Comparison of ENCODE assay signal across 20 cellular contexts in the genomic region with DNA sequence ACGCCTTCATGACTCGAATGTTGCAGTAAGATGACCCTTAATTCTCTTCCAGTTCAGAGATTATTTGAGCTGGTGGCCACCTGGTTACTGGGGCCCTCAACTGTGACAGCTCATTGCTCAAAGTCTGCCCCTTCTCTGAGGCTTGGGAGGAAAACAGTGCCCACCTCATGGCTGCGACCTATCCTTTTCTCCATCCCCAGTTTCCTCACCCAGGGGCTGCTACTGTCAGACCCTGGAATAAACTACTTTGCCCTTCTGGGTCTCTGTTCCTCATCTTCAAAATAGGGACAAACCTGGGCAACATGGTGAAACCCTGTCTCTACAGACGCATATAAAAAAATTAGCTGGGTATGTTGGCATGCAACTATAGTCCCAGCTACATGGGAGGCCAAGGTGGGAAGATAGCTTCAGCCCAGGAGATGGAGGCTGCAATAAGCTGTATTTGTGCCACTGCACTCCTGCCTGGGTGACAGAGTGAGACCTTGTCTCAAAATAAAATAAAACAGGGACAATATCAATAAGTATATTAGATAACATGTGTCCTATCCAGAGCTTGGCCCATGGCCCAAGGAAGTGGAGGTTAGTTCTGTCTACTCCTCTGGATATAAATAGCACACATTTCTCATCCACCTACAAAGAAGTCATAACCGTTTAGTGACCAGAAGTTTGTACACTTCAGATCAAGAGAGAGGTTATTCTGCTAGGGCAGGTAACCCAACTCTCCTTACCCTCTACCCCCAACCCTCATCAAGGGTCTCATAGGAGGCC. TPM values are rescaled to one million over a fixed set of nuclear protein-coding genes. Genes with fewer than 3 reads are reported as not detected.
DNase-seq lines count a peak whose midpoint lies in the region; ATAC-seq and TF ChIP-seq lines count a peak whose summit lies in the region.
"Had no signal": no experiment of that assay in that cellular context is flagged by ENCODE, and none has a peak within 500 bp of the region (broad histone marks: within the 10 kb centered on the region; RNA-seq: fewer than 3 reads in every experiment).

No MANE protein-coding gene starts in this region.

- H3K4me1 ChIP-seq in ascending aorta (peaks cover 12 to 49% of the 10 kb centered on the region in 2 donors), heart left ventricle (peaks cover 18 to 77% (median 45%) of the 10 kb centered on the region in 12 donors), muscle layer of colon (ENCODE audit: insufficient read depth, low read length) (peaks cover 54% of the 10 kb centered on the region), thoracic aorta (ENCODE audit: control insufficient read depth in 1 of 2, low read depth in 2 of 2) (peaks cover 46 to 68% of the 10 kb centered on the region in 2 donors)
- H3K4me1 ChIP-seq: foreskin keratinocyte, parathyroid adenoma had no signal

- TF ChIP-seq CTCF in ascending aorta (IDR thresholded peaks at IDR 0.05): no peak
- no peak for TF ChIP-seq CTCF in heart left ventricle (IDR thresholded peaks at IDR 0.05)
- no peak for TF ChIP-seq CTCF in thoracic aorta (IDR thresholded peaks at IDR 0.05)

- no peaks in the 10 kb centered on the region for H3K27me3 ChIP-seq in ascending aorta
- H3K27me3 ChIP-seq in heart left ventricle: peaks cover 0 to 23% (median 0%) of the 10 kb centered on the region in 9 donors
- H3K27me3 ChIP-seq in muscle layer of colon (ENCODE audit: control insufficient read depth in 1 of 2, insufficient read depth in 2 of 2, low read length in 2 of 2): no peaks in the 10 kb centered on the region
- H3K27me3 ChIP-seq in thoracic aorta (replicated peaks; ENCODE audit: insufficient read depth): no peaks in the 10 kb centered on the region

- intact Hi-C loops in ascending aorta (cut with DNase I) (no loop called here), heart left ventricle (cut with DNase I) (no loop called here)

- peak overlapping the region; percentile 97 for H3K27ac ChIP-seq in ascending aorta
- H3K27ac ChIP-seq in heart left ventricle: peak overlapping the region; percentile 7 to 93 (median 80)
- peak overlapping the region; percentile 72 for H3K27ac ChIP-seq in muscle layer of colon (ENCODE audit: low read depth, low read length)
- H3K27ac ChIP-seq in thoracic aorta: peak overlapping the region; percentile 97 to 99
- H3K27ac ChIP-seq: foreskin keratinocyte, parathyroid adenoma had no signal

- DNase-seq in ascending aorta (ENCODE audit: low spot score in 2 of 2) (no peak), heart left ventricle (peak in 3 of 5 donors; percentile 45 to 81 (median 75)), thoracic aorta (ENCODE audit: low spot score) (no peak), H4 (ENCODE audit: low spot score) (no peak), NCI-H128 (lab: John Stamatoyannopoulos, UW; ENCODE audit: unreplicated experiment) (no peak)
- DNase-seq in stimulated activated CD4-positive, alpha-beta T cell treated with anti-CD3 and anti-CD28 coated beads, Interleukin-2, amount 100 ng/mL, for 48 hours: no peak
- DNase-seq in activated CD8-positive, alpha-beta memory T cell treated with anti-CD3 and anti-CD28 coated beads, Interleukin-2, amount 50 U/mL, for 4 hours: no peak
- DNase-seq: activated CD4-positive, alpha-beta T cell treated with anti-CD3 and anti-CD28 coated beads, Interleukin-2, amount 50 U/mL, for 48 hours; activated naive CD4-positive, alpha-beta T cell treated with anti-CD3 and anti-CD28 coated beads for 36 hours; CD8-positive, alpha-beta T cell; foreskin keratinocyte; NCI-H1436 treated with DMSO at 0.1 percent for 48 hours; small intestine had no signal

- H3K4me3 ChIP-seq in ascending aorta: no peak overlapping the region
- no peak overlapping the region for H3K4me3 ChIP-seq in heart left ventricle
- no peak overlapping the region for H3K4me3 ChIP-seq in muscle layer of colon (ENCODE audit: low read depth in 1 of 2, low read length in 2 of 2)
- H3K4me3 ChIP-seq in thoracic aorta: no peak overlapping the region
- H3K4me3 ChIP-seq: suprapubic skin had no signal

- H3K36me3 ChIP-seq in ascending aorta (peaks cover 0 to 8% of the 10 kb centered on the region in 2 donors), heart left ventricle (no peaks in the 10 kb centered on the region), muscle layer of colon (ENCODE audit: insufficient read depth, low read length) (peaks cover 5% of the 10 kb centered on the region), thoracic aorta (peaks cover 3% of the 10 kb centered on the region)
- H3K36me3 ChIP-seq: suprapubic skin had no signal

- no peak overlapping the region for H3K9ac ChIP-seq in muscle layer of colon (ENCODE audit: low read length)
- H3K9ac ChIP-seq: parathyroid adenoma had no signal

- H3K9me3 ChIP-seq in ascending aorta (no peaks in the 10 kb centered on the region), heart left ventricle (no peaks in the 10 kb centered on the region), muscle layer of colon (ENCODE audit: low read length) (no peaks in the 10 kb centered on the region), thoracic aorta (no peaks in the 10 kb centered on the region)
- H3K9me3 ChIP-seq: suprapubic skin had no signal

- ATAC-seq in heart left ventricle (peak in 2 of 4 donors; percentile 21 to 23), thoracic aorta (ENCODE audit: insufficient number of reproducible peaks, low FRiP score, low read depth) (no peak)
- ATAC-seq: CD8-positive, alpha-beta T cell; foreskin keratinocyte had no signal

- TF ChIP-seq POLR2A in heart left ventricle (IDR thresholded peaks at IDR 0.05): no peak

- 56 to 72% (median 61%) methylated on average over 5 of the region's 5 CpGs for WGBS in heart left ventricle, 4 donors

RNA-seq across cellular contexts. Expression of a gene that starts 2.2 kb away (rescaled TPM):
- total RNA-seq in ascending aorta (187 TPM), heart left ventricle (10 to 100 TPM in 7 of 9 donors, 1 to 10 TPM in 2; 8.3 to 35.0 (median 12.2) TPM), thoracic aorta (100 to 1,000 TPM; 211 to 324 TPM)
- 10 to 100 TPM; 13.3 to 13.7 TPM for polyA plus RNA-seq in heart left ventricle
- total RNA-seq in H4 (2014; rRNA removed; shearing (Covaris generic)): 0.04 and 0.25 TPM in 2 replicates
- total RNA-seq: activated naive CD4-positive, alpha-beta T cell treated with anti-CD3 and anti-CD28 coated beads for 36 hours; CD8-positive, alpha-beta T cell; foreskin keratinocyte; SK-MEL-5; T-helper 2 cell treated with Interferon-gamma antibody and Interleukin-4, amounts not matched to agents 100 ng/mL and 5 ng/mL, for 36 hours had no signal
- polyA plus RNA-seq: foreskin keratinocyte had no signal

RNA-seq across cellular contexts. Expression of a gene that starts 6.6 kb away (rescaled TPM):
- 0.21 TPM for total RNA-seq in ascending aorta
- total RNA-seq in heart left ventricle: 10 to 100 TPM in 1 of 9 donors, 1 to 10 TPM in 8; 3.2 to 11.8 (median 4.2) TPM
- 1 to 10 TPM in 1 of 2 donors, under 1 TPM in 1; 0.78 to 9.0 TPM for polyA plus RNA-seq in heart left ventricle
- total RNA-seq in thoracic aorta: 1 to 10 TPM in 1 of 2 donors, under 1 TPM in 1; 0.63 to 3.1 TPM
- total RNA-seq in H4 (2014; rRNA removed; shearing (Covaris generic)): not detected in 2 replicates
- total RNA-seq: activated naive CD4-positive, alpha-beta T cell treated with anti-CD3 and anti-CD28 coated beads for 36 hours; CD8-positive, alpha-beta T cell; foreskin keratinocyte; SK-MEL-5; suprapubic skin; T-helper 2 cell treated with Interferon-gamma antibody and Interleukin-4, amounts not matched to agents 100 ng/mL and 5 ng/mL, for 36 hours had no signal
- polyA plus RNA-seq: foreskin keratinocyte had no signal

RNA-seq across cellular contexts. Expression of a gene that starts 24.8 kb away (rescaled TPM):
- total RNA-seq in ascending aorta (not detected), heart left ventricle (not detected), thoracic aorta (not detected)
- polyA plus RNA-seq in heart left ventricle: under 1 TPM in 1 of 2 donors, not detected in 1; 0.08 TPM
- not detected in 2 replicates for total RNA-seq in H4 (2014; rRNA removed; shearing (Covaris generic))
- total RNA-seq: activated naive CD4-positive, alpha-beta T cell treated with anti-CD3 and anti-CD28 coated beads for 36 hours; aorta; CD8-positive, alpha-beta T cell; foreskin keratinocyte; myocyte; T-helper 2 cell treated with Interferon-gamma antibody and Interleukin-4, amounts not matched to agents 100 ng/mL and 5 ng/mL, for 36 hours had no signal
- polyA plus RNA-seq: foreskin keratinocyte had no signal

RNA-seq across cellular contexts. Expression of a gene that starts 40.5 kb away (rescaled TPM):
- 54.7 TPM for total RNA-seq in ascending aorta
- total RNA-seq in heart left ventricle: 10 to 100 TPM; 14.3 to 41.0 (median 20.5) TPM
- polyA plus RNA-seq in heart left ventricle: 10 to 100 TPM in 1 of 2 donors, 1 to 10 TPM in 1; 6.0 to 14.4 TPM
- 10 to 100 TPM; 25.9 to 42.4 TPM for total RNA-seq in thoracic aorta
- total RNA-seq in H4 (2014; rRNA removed; shearing (Covaris generic)): 18.3 and 22.7 TPM in 2 replicates

RNA-seq across cellular contexts. Expression of a gene that starts 45.0 kb away (rescaled TPM):
- total RNA-seq in ascending aorta (10.9 TPM), heart left ventricle (1 to 10 TPM in 7 of 9 donors, under 1 TPM in 2; 0.93 to 2.2 (median 1.3) TPM), thoracic aorta (10 to 100 TPM in 1 of 2 donors, 1 to 10 TPM in 1; 3.7 to 11.0 TPM)
- polyA plus RNA-seq in heart left ventricle: 1 to 10 TPM in 1 of 2 donors, under 1 TPM in 1; 0.51 to 1.8 TPM
- total RNA-seq in H4 (2014; rRNA removed; shearing (Covaris generic)): 0.06 TPM in 1 of 2 replicates, not detected in the other

Comparison
In these comparisons a context has a peak if more than half of its experiments do, and no peak if none do; other contexts are left out.
1. DNase-seq: peak in heart left ventricle (3 of 5); none in ascending aorta (0 of 2), thoracic aorta (single experiment), H4 (single experiment), stimulated activated CD4-positive, alpha-beta T cell treated with anti-CD3 and anti-CD28 coated beads, Interleukin-2, amount 100 ng/mL, for 48 hours (0 of 2), activated CD8-positive, alpha-beta memory T cell treated with anti-CD3 and anti-CD28 coated beads, Interleukin-2, amount 50 U/mL, for 4 hours (single experiment) and NCI-H128 (single experiment).
2. Peak in every context shown above with its lines, with median percentiles within 50 percentile points of each other: H3K27ac ChIP-seq.